ENCODE assay signal across 20 cellular contexts in the genomic region with DNA sequence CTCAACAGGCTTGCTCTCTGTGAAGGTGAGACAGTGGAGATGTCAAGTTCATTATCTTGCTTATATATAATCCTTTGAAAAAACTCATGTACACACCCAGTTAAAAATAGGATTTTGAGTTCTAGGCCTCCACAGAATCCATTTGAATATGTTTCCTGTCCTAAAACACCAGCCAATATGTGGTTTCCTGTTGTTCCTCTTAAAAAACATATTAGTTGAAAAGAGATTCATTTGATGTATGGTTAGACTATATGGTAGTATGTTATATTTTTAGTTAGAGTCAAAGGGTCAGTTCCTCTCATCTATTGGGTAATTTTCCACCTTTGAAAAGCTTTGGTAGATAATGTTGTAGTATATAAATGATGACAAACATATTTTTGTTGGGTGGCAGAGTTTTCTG. TPM values are rescaled to one million over a fixed set of nuclear protein-coding genes. Genes with fewer than 3 reads are reported as not detected.
DNase-seq lines count a peak whose midpoint lies in the region; ATAC-seq, FAIRE-seq and TF ChIP-seq lines count a peak whose summit lies in the region.
"Had no signal": no experiment of that assay in that cellular context is flagged by ENCODE, and none has a peak within 500 bp of the region (broad histone marks: within the 10 kb centered on the region; RNA-seq: fewer than 3 reads in every experiment).

No MANE protein-coding gene starts in this region.

- H2AFZ ChIP-seq in MM.1S (ENCODE audit: low read length) = no peak overlapping the region
- H2AFZ ChIP-seq: GM23248 had no signal

- intact Hi-C loops in A673 (cut with micrococcal nuclease; ENCODE audit: unreplicated experiment) = no loop called here

- H3K9me3 Mint-ChIP-seq in nephron = no peaks in the 10 kb centered on the region
- H3K9me3 Mint-ChIP-seq: CD8-positive, alpha-beta T cell; H9; HFFc6 had no signal

- H3K9ac ChIP-seq in MM.1S (ENCODE audit: low read length) = no peak overlapping the region
- H3K9ac ChIP-seq: GM23248 had no signal

- H3K79me2 ChIP-seq in MM.1S (ENCODE audit: low read length) = no peaks in the 10 kb centered on the region

- H3K4me1 Mint-ChIP-seq in nephron = no peaks in the 10 kb centered on the region

- H3K27ac Mint-ChIP-seq in nephron = peak overlapping the region; percentile 1 to 32 (median 20)
- H3K27ac Mint-ChIP-seq: CD8-positive, alpha-beta T cell; H9; HFFc6; T-helper 17 cell had no signal

- POLR2A ChIA-PET in A673 (lab: Charles Lee; ENCODE audit: low non-redundant PET) = no interaction called here

- H3K4me3 ChIP-seq in A673 (ENCODE audit: low read depth, low read length, poor library complexity, severe bottlenecking) = no peak overlapping the region
- H3K4me3 ChIP-seq in MM.1S (ENCODE audit: low read length) = no peak overlapping the region
- H3K4me3 ChIP-seq: GM23248 had no signal

- FAIRE-seq in GM12892 (lab: Jason Lieb, UNC) = no peak

- DNase-seq in A673 (ENCODE audit: low spot score) (peak; percentile 86), MM.1S (peak; percentile 84), dermis blood vessel endothelial cell (peak; percentile 13), GM12892 (ENCODE audit: insufficient read length) (no peak), dedifferentiated amniotic fluid mesenchymal stem cell (ENCODE audit: extremely low spot score) (no peak)
- DNase-seq: C1 segment of cervical spinal cord; CD8-positive, alpha-beta T cell; GM23248; H9; HFFc6; NCI-H1105; NCI-H2029 treated with DMSO at 0.1 percent for 48 hours; NCI-H226; NCI-H510A treated with DMSO at 0.1 percent for 48 hours; NCI-H748 treated with DMSO at 0.1 percent for 48 hours; Right ventricle myocardium superior; SW 1271; T-helper 17 cell had no signal

- peaks cover 28% of the 10 kb centered on the region for H3K4me1 ChIP-seq in A673 (ENCODE audit: insufficient read depth, low read length, poor library complexity, severe bottlenecking)
- H3K4me1 ChIP-seq in MM.1S (ENCODE audit: low read length) = peaks cover 22% of the 10 kb centered on the region

- H3K36me3 Mint-ChIP-seq in nephron (ENCODE audit: low read depth) = peaks cover 11% of the 10 kb centered on the region
- H3K36me3 Mint-ChIP-seq: CD8-positive, alpha-beta T cell had no signal

- H3K36me3 ChIP-seq in A673 (ENCODE audit: insufficient read depth, low read length, poor library complexity, severe bottlenecking) (no peaks in the 10 kb centered on the region), MM.1S (replicated peaks; ENCODE audit: insufficient read depth, low read length) (no peaks in the 10 kb centered on the region)

- no peak for ATAC-seq in GM18520 (IDR thresholded peaks at IDR 0.05; ENCODE audit: unreplicated experiment)
- ATAC-seq: CD8-positive, alpha-beta T cell; T-helper 17 cell had no signal

- H3K9me3 ChIP-seq in A673 (ENCODE audit: low read depth, low read length, poor library complexity, severe bottlenecking) (no peaks in the 10 kb centered on the region), MM.1S (replicated peaks; ENCODE audit: insufficient read depth, low read length) (no peaks in the 10 kb centered on the region)

- H3K27me3 Mint-ChIP-seq in nephron (ENCODE audit: low read depth) = no peaks in the 10 kb centered on the region

- H3K9me2 ChIP-seq in MM.1S (replicated peaks; ENCODE audit: insufficient read depth, low read length) = no peaks in the 10 kb centered on the region

- H3K4me3 Mint-ChIP-seq in nephron = no peak overlapping the region
- H3K4me3 Mint-ChIP-seq: CD8-positive, alpha-beta T cell; H9; HFFc6; T-helper 17 cell had no signal

- no peaks in the 10 kb centered on the region for H3K27me3 ChIP-seq in A673 (replicated peaks; ENCODE audit: insufficient read depth, low read depth, low read length, poor library complexity)
- no peaks in the 10 kb centered on the region for H3K27me3 ChIP-seq in MM.1S (replicated peaks; ENCODE audit: insufficient read depth, low read length)

- TF ChIP-seq CTCF in A673 (conservative IDR thresholded peaks at IDR 0.05; ENCODE audit: low read depth, low read length) = no peak
- no peak for TF ChIP-seq CTCF in MM.1S (IDR thresholded peaks at IDR 0.05; ENCODE audit: low read length)
- TF ChIP-seq CTCF in nephron (IDR thresholded peaks at IDR 0.05; ENCODE audit: unreplicated experiment in 3 of 3) = no peak

- no peak for TF ChIP-seq POLR2A in GM12892 (IDR thresholded peaks at IDR 0.05; ENCODE audit: low read depth, low read length)

- H3F3A ChIP-seq in MM.1S (ENCODE audit: insufficient read depth, low read length) = no peaks in the 10 kb centered on the region

- H3K27ac ChIP-seq in A673 (ENCODE audit: low read depth, low read length, poor library complexity, severe bottlenecking) = peak overlapping the region; percentile 24
- peak overlapping the region; percentile 9; the same call in 1 of the 2 replicates for H3K27ac ChIP-seq in MM.1S (ENCODE audit: low read length)
- H3K27ac ChIP-seq: GM23248 had no signal

- no peaks in the 10 kb centered on the region for H4K20me1 ChIP-seq in MM.1S (ENCODE audit: insufficient read depth, low read length)

- peak overlapping the region; percentile 45 for H3K4me2 ChIP-seq in MM.1S (ENCODE audit: low read depth, low read length)

- CTCF ChIA-PET in A673 (lab: Charles Lee) = no interaction called here

- no TSS peak for BruUV-seq in A673 (replicated peaks; lab: Mats Ljungman, UMichigan)

RNA-seq across cellular contexts. Expression of gene PPP1R9A, which starts 16.0 kb away (rescaled TPM):
- total RNA-seq in A673 (2021) (13.3 and 15.6 TPM in 2 replicates), dermis blood vessel endothelial cell (16.2 and 19.2 TPM in 2 replicates)
- not detected for polyA plus RNA-seq in GM12892 (2012; ENCODE audit: missing spikeins)
- total RNA-seq: GM23248, HFFc6 had no signal

Comparison
In these comparisons a context has a peak if more than half of its experiments do, and no peak if none do; other contexts are left out.
1. DNase-seq: peak in A673 (single experiment), MM.1S (single experiment) and dermis blood vessel endothelial cell (single experiment); none in GM12892 (single experiment) and dedifferentiated amniotic fluid mesenchymal stem cell (single experiment).